Comparison of ENCODE assay signal across 34 cellular contexts in the genomic region with DNA sequence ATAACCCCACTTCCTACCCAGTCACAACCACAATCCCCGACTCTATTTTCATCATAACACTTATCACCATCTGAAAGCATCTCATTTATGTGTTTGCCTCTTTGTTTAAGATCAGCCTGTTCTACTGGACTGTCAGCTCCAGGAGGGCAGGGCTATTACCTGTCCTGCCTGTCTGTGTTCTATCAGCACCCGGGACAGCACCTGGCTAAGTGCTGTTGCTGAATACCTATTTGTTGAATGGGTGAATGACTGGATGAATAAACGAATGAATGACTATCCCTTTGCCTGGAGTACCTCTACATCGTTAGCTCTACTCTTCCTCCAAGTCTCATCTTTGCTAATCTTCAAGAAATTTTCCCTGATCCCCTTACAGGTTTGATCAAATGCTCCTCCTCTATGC.
"Had no signal": no experiment of that assay in that cellular context is flagged by ENCODE, and none has a peak within 500 bp of the region (broad histone marks: within the 10 kb centered on the region; RNA-seq: fewer than 3 reads in every experiment).

No MANE protein-coding gene starts in this region.

- H3K4me1 ChIP-seq: lower lobe of right lung had no signal

- H3K36me3 ChIP-seq: brain microvascular endothelial cell, lower lobe of right lung, neutrophil, thoracic aorta had no signal

- H3K27ac ChIP-seq: brain microvascular endothelial cell, lower lobe of right lung, neutrophil, skin epidermis, thoracic aorta had no signal

- DNase-seq: activated CD4-positive, alpha-beta T cell treated with anti-CD3 and anti-CD28 coated beads for 4 hours; activated CD4-positive, alpha-beta T cell treated with anti-CD3 and anti-CD28 coated beads, Interleukin-2, amount 50 U/mL, for 4 hours; activated CD8-positive, alpha-beta memory T cell treated with anti-CD3 and anti-CD28 coated beads, Interleukin-2, amount 50 U/mL, for 4 hours; activated effector memory CD4-positive, alpha-beta T cell treated with anti-CD3 and anti-CD28 coated beads, Interleukin-2, amount 50 U/mL, for 16 hours; activated naive CD4-positive, alpha-beta T cell treated with anti-CD3 and anti-CD28 coated beads for 36 hours; activated naive CD8-positive, alpha-beta T cell treated with anti-CD3 and anti-CD28 coated beads for 36 hours; activated T-cell treated with anti-CD3 and anti-CD28 coated beads, Interleukin-2, amount 50 U/mL, for 1 hour; amniotic stem cell; brain microvascular endothelial cell; caudate nucleus; cortex of kidney; effector memory CD8-positive, alpha-beta T cell; head of caudate nucleus; hippocampal formation; kidney glomerular epithelial cell; lower lobe of right lung; mesenchymal stem cell; mucosa of descending colon; stimulated activated CD4-positive, alpha-beta T cell treated with anti-CD3 and anti-CD28 coated beads, Interleukin-12 subunit alpha, Interleukin-12 subunit beta, amount 100 ng/mL, for 4 hours; stimulated activated CD4-positive, alpha-beta T cell treated with anti-CD3 and anti-CD28 coated beads, Interleukin-4, amount 100 ng/mL, for 1 hour; stimulated activated naive CD8-positive, alpha-beta T cell treated with anti-CD3 and anti-CD28 coated beads, Interleukin-15, Interleukin-2, amounts not matched to agents 100 U/mL and 50 U/mL, for 24 hours; trophoblast cell had no signal

- H3K27ac Mint-ChIP-seq: activated naive CD4-positive, alpha-beta T cell treated with anti-CD3 and anti-CD28 coated beads for 36 hours; activated naive CD8-positive, alpha-beta T cell treated with anti-CD3 and anti-CD28 coated beads for 36 hours; activated T-helper 1 cell treated with anti-CD3 and anti-CD28 coated beads, Interleukin-12 subunit alpha, Interleukin-12 subunit beta, Interleukin-2, Interleukin-4 antibody, amounts not matched to agents 30 ng/mL and 10 ng/mL and 1 ng/mL, durations not matched to agents 14 hours and 24 hours and 36 hours; effector memory CD8-positive, alpha-beta T cell; nephron; progenitor cell of endocrine pancreas; T-helper 2 cell treated with Interferon-gamma antibody and Interleukin-4, amounts not matched to agents 5 μg/mL and 100 μg/mL, for 36 hours had no signal

- FAIRE-seq: astrocyte, endothelial cell of umbilical vein, urothelium cell line had no signal

- H3K9me3 ChIP-seq: lower lobe of right lung, mucosa of descending colon, neutrophil had no signal

- H3K36me3 Mint-ChIP-seq: activated naive CD8-positive, alpha-beta T cell treated with anti-CD3 and anti-CD28 coated beads for 36 hours had no signal

- H3K9me3 Mint-ChIP-seq: activated naive CD4-positive, alpha-beta T cell treated with anti-CD3 and anti-CD28 coated beads for 36 hours; activated naive CD8-positive, alpha-beta T cell treated with anti-CD3 and anti-CD28 coated beads for 36 hours; activated T-helper 1 cell treated with anti-CD3 and anti-CD28 coated beads, Interleukin-12 subunit alpha, Interleukin-12 subunit beta, Interleukin-2, Interleukin-4 antibody, amounts not matched to agents 30 ng/mL and 10 ng/mL and 1 ng/mL, durations not matched to agents 14 hours and 24 hours and 36 hours; nephron; T-helper 2 cell treated with Interferon-gamma antibody and Interleukin-4, amounts not matched to agents 5 μg/mL and 100 μg/mL, for 36 hours had no signal

- ATAC-seq: effector memory CD8-positive, alpha-beta T cell; left lobe of liver; lower lobe of right lung; mucosa of descending colon; sciatic nerve; stimulated activated naive CD8-positive, alpha-beta T cell treated with anti-CD3 and anti-CD28 coated beads, Interleukin-15, Interleukin-2, amounts not matched to agents 100 U/mL and 50 U/mL, for 24 hours had no signal

- H3K4me3 Mint-ChIP-seq: activated naive CD4-positive, alpha-beta T cell treated with anti-CD3 and anti-CD28 coated beads for 36 hours; activated naive CD8-positive, alpha-beta T cell treated with anti-CD3 and anti-CD28 coated beads for 36 hours; activated T-helper 1 cell treated with anti-CD3 and anti-CD28 coated beads, Interleukin-12 subunit alpha, Interleukin-12 subunit beta, Interleukin-2, Interleukin-4 antibody, amounts not matched to agents 30 ng/mL and 10 ng/mL and 1 ng/mL, durations not matched to agents 14 hours and 24 hours and 36 hours; effector memory CD8-positive, alpha-beta T cell; nephron; T-helper 2 cell treated with Interferon-gamma antibody and Interleukin-4, amounts not matched to agents 5 μg/mL and 100 μg/mL, for 36 hours had no signal

- H3K4me3 ChIP-seq: lower lobe of right lung, mucosa of descending colon, skin epidermis, thoracic aorta had no signal

- H3K4me1 Mint-ChIP-seq: activated naive CD8-positive, alpha-beta T cell treated with anti-CD3 and anti-CD28 coated beads for 36 hours; nephron had no signal

- H3K27me3 ChIP-seq: brain microvascular endothelial cell had no signal
